Comparison of ENCODE assay signal across 22 cellular contexts in genomic region chr6:154179443-154179842, GRCh38.
"Had no signal": no experiment of that assay in that cellular context is flagged by ENCODE, and none has a peak within 500 bp of the region (broad histone marks: within the 10 kb centered on the region; RNA-seq: fewer than 3 reads in every experiment).

No MANE protein-coding gene starts in this region.

- H3K36me3 Mint-ChIP-seq: stimulated activated memory B cell treated with anti-CD40 and anti-IgM and Interleukin-4, amounts not matched to agents 10 μg/mL and 1 μg/mL and 100 μg/mL, for 72 hours had no signal

- ATAC-seq: effector memory CD8-positive, alpha-beta T cell; gastrocnemius medialis; heart right ventricle; mucosa of descending colon; natural killer cell treated with Interleukin-12 subunit alpha and Interleukin-12 subunit beta and Interleukin-15 and Interleukin-18, amount 100 ng/mL, for 72 hours; psoas muscle; sciatic nerve; stimulated activated memory B cell treated with anti-CD40 and anti-IgM and Interleukin-4, amounts not matched to agents 10 μg/mL and 1 μg/mL and 100 μg/mL, for 72 hours had no signal

- H3K27ac Mint-ChIP-seq: stimulated activated memory B cell treated with anti-CD40 and anti-IgM and Interleukin-4, amounts not matched to agents 10 μg/mL and 1 μg/mL and 100 μg/mL, for 72 hours; stimulated activated naive CD8-positive, alpha-beta T cell treated with anti-CD3 and anti-CD28 coated beads, Interleukin-15, Interleukin-2, amounts not matched to agents 100 ng/mL and 50 ng/mL, for 24 hours had no signal

- H3K27me3 ChIP-seq: esophagus muscularis mucosa, gastrocnemius medialis, heart right ventricle, spleen, testis, transverse colon had no signal

- DNase-seq: effector memory CD8-positive, alpha-beta T cell; gastrocnemius medialis; heart right ventricle; hypothalamus; kidney glomerular epithelial cell; mucosa of descending colon; occipital lobe; psoas muscle; retina; spleen; stimulated activated CD4-positive, alpha-beta T cell treated with anti-CD3 and anti-CD28 coated beads, Interleukin-15, amount 100 ng/mL, for 24 hours; stimulated activated CD4-positive, alpha-beta T cell treated with anti-CD3 and anti-CD28 coated beads, Interleukin-1b, Interleukin-23, amount 100 ng/mL, for 48 hours; stimulated activated CD4-positive, alpha-beta T cell treated with anti-CD3 and anti-CD28 coated beads, Interleukin-4, amount 100 ng/mL, for 24 hours; testis; transverse colon had no signal

- H3K4me3 ChIP-seq: coronary artery, esophagus muscularis mucosa, gastrocnemius medialis, heart right ventricle, mucosa of descending colon, psoas muscle, spleen, testis, transverse colon had no signal

- H3K9me3 ChIP-seq: gastrocnemius medialis, mucosa of descending colon, psoas muscle, testis had no signal

- H3K4me1 Mint-ChIP-seq: stimulated activated memory B cell treated with anti-CD40 and anti-IgM and Interleukin-4, amounts not matched to agents 10 μg/mL and 1 μg/mL and 100 μg/mL, for 72 hours had no signal

- H3K4me3 Mint-ChIP-seq: effector memory CD8-positive, alpha-beta T cell; natural killer cell treated with Interleukin-12 subunit alpha and Interleukin-12 subunit beta and Interleukin-15 and Interleukin-18, amount 100 ng/mL, for 72 hours; stimulated activated memory B cell treated with anti-CD40 and anti-IgM and Interleukin-4, amounts not matched to agents 10 μg/mL and 1 μg/mL and 100 μg/mL, for 72 hours; stimulated activated naive CD8-positive, alpha-beta T cell treated with anti-CD3 and anti-CD28 coated beads, Interleukin-15, Interleukin-2, amounts not matched to agents 100 ng/mL and 50 ng/mL, for 24 hours had no signal

- H3K27me3 Mint-ChIP-seq: effector memory CD8-positive, alpha-beta T cell; natural killer cell treated with Interleukin-12 subunit alpha and Interleukin-12 subunit beta and Interleukin-15 and Interleukin-18, amount 100 ng/mL, for 72 hours; stimulated activated memory B cell treated with anti-CD40 and anti-IgM and Interleukin-4, amounts not matched to agents 10 μg/mL and 1 μg/mL and 100 μg/mL, for 72 hours; stimulated activated naive CD8-positive, alpha-beta T cell treated with anti-CD3 and anti-CD28 coated beads, Interleukin-15, Interleukin-2, amounts not matched to agents 100 ng/mL and 50 ng/mL, for 24 hours had no signal

- H3K36me3 ChIP-seq: esophagus muscularis mucosa, gastrocnemius medialis, heart right ventricle, transverse colon had no signal

- H3K27ac ChIP-seq: coronary artery, epithelial cell of prostate, esophagus muscularis mucosa, gastrocnemius medialis, heart right ventricle, psoas muscle, spleen, testis, transverse colon had no signal

- H3K4me1 ChIP-seq: esophagus muscularis mucosa, gastrocnemius medialis, psoas muscle, testis, transverse colon had no signal
